11 cellular contexts compared by ENCODE assay signal in the genomic region with DNA sequence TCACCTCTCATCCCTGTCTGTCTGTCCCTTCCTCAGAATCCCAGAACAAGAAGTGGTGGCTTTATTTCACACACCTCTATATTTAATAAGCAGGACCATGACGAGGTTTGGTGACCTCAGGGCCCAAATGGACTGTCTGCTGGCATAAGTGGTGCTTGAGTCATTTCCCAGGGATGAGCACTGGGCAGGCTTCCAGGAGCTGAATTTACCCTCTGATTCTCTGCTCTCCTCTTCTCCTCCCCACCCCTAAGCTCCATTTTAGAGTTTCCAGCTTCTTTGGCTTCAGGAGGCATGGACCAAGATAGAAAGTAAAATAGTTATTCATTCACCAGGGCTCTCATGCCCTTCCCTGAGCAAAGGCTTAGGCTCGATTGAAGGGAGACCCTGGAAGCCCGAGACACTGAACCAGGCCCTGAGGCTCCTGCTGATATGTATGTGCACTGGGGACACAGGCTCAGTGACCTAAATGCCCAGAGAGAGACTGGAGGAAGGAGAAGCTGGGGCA.
DNase-seq lines count a peak whose midpoint lies in the region; ATAC-seq, FAIRE-seq and TF ChIP-seq lines count a peak whose summit lies in the region.
"Had no signal": no experiment of that assay in that cellular context is flagged by ENCODE, and none has a peak within 500 bp of the region (broad histone marks: within the 10 kb centered on the region; RNA-seq: fewer than 3 reads in every experiment).

No MANE protein-coding gene starts in this region.

- 43% methylated on average over 3 of the region's 3 CpGs for WGBS in right lobe of liver (ENCODE audit: insufficient coverage, low coverage, low lambda C conversion rate, missing lambda C conversion rate)

- TF ChIP-seq POLR2A in right lobe of liver (IDR thresholded peaks at IDR 0.05) = no peak

- H3K4me1 ChIP-seq in right lobe of liver = peaks cover 0 to 32% (median 5%) of the 10 kb centered on the region in 4 donors

- no peaks in the 10 kb centered on the region for H3K9me3 ChIP-seq in right lobe of liver

- H3K27me3 ChIP-seq in bronchial epithelial cell (ENCODE audit: control insufficient read depth, insufficient read depth, low read length) = no peaks in the 10 kb centered on the region
- no peaks in the 10 kb centered on the region for H3K27me3 ChIP-seq in right lobe of liver

- intact Hi-C loops in right lobe of liver (cut with DNase I) = no loop called here

- DNase-seq in AG08396 (ENCODE audit: low spot score) = peak; percentile 80
- peak; percentile 85 for DNase-seq in NCI-H2029 treated with DMSO at 0.1 percent for 48 hours (lab: John Stamatoyannopoulos, UW)
- peak; percentile 56 for DNase-seq in bronchial epithelial cell (ENCODE audit: low read depth)
- peak in 2 of 3 donors; percentile 64 to 70 for DNase-seq in right lobe of liver
- DNase-seq in NCI-H1105 (lab: John Stamatoyannopoulos, UW) = no peak
- no peak for DNase-seq in NOMO-1 treated with DMSO at 0.1 percent for 48 hours (lab: John Stamatoyannopoulos, UW; ENCODE audit: unreplicated experiment)
- DNase-seq in NCI-H146 treated with DMSO at 0.1 percent for 48 hours (lab: John Stamatoyannopoulos, UW; ENCODE audit: unreplicated experiment) = no peak
- DNase-seq: DND-41; stimulated activated CD4-positive, alpha-beta T cell treated with anti-CD3 and anti-CD28 coated beads, Interleukin-2, amount 100 ng/mL, for 24 hours; T-helper 2 cell had no signal

- H3K4me3 ChIP-seq in bronchial epithelial cell (ENCODE audit: low read depth, low read length) (no peak overlapping the region), right lobe of liver (no peak overlapping the region)

- H3K36me3 ChIP-seq in bronchial epithelial cell (ENCODE audit: control insufficient read depth, insufficient read depth, low read length) = no peaks in the 10 kb centered on the region
- H3K36me3 ChIP-seq in right lobe of liver = no peaks in the 10 kb centered on the region

- peak; percentile 57 to 90 (median 72) for ATAC-seq in right lobe of liver
- ATAC-seq in HG02759 (IDR thresholded peaks at IDR 0.05; ENCODE audit: unreplicated experiment) = no peak

- peak overlapping the region in 2 of 3 donors; percentile 36 for H3K27ac ChIP-seq in right lobe of liver

- TF ChIP-seq CTCF in bronchial epithelial cell (IDR thresholded peaks at IDR 0.05; ENCODE audit: insufficient read depth, low read length, severe bottlenecking) (no peak), right lobe of liver (IDR thresholded peaks at IDR 0.05) (no peak)

- FAIRE-seq in bronchial epithelial cell (lab: Jason Lieb, UNC) = no peak

Comparison
In these comparisons a context has a peak if more than half of its experiments do, and no peak if none do; other contexts are left out.
1. DNase-seq: peak in AG08396 (single experiment), NCI-H2029 treated with DMSO at 0.1 percent for 48 hours (single experiment), bronchial epithelial cell (single experiment) and right lobe of liver (2 of 3); none in NCI-H1105 (single experiment), NOMO-1 treated with DMSO at 0.1 percent for 48 hours (single experiment) and NCI-H146 treated with DMSO at 0.1 percent for 48 hours (single experiment).